In the genomic region with DNA sequence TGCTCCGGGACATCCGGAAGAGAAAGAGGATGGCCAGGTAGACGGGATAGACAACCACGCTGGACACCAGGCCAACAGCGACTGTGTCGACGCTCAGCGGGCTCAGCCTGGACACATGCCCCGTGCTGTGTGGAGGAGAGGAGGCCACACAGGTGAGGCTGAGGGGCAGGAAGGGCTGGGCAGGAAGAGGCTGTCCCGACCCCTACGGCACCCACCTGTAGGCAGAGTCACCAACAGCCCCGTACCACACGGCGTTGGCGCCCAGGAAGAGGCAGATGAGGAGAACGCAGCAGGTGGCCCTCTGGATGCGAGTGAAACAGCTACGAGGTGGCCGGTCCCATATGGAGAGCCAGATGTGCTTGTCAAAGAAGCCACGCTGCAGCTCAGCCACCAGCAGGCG, we compare ENCODE assay signal across 7 cellular contexts. TPM values are rescaled to one million over a fixed set of nuclear protein-coding genes. Genes with fewer than 3 reads are reported as not detected.
"Had no signal": no experiment of that assay in that cellular context is flagged by ENCODE, and none has a peak within 500 bp of the region (broad histone marks: within the 10 kb centered on the region; RNA-seq: fewer than 3 reads in every experiment).

Gene NPIPA8 (minus strand): TSS at position 101 of the 400 bp plus-strand sequence. CDS start 4,074 bp downstream, outside the sequence.

RNA-seq across cellular contexts. Expression of gene NPIPA8, which starts in this region (rescaled TPM):
- total RNA-seq: left ventricle myocardium superior, lung microvascular endothelial cell, myocyte, pulmonary artery endothelial cell, renal cortical epithelial cell, smooth muscle cell, vagina had no signal
- polyA plus RNA-seq: smooth muscle cell had no signal
